Comparison of ENCODE assay signal across 7 cellular contexts in the genomic region with DNA sequence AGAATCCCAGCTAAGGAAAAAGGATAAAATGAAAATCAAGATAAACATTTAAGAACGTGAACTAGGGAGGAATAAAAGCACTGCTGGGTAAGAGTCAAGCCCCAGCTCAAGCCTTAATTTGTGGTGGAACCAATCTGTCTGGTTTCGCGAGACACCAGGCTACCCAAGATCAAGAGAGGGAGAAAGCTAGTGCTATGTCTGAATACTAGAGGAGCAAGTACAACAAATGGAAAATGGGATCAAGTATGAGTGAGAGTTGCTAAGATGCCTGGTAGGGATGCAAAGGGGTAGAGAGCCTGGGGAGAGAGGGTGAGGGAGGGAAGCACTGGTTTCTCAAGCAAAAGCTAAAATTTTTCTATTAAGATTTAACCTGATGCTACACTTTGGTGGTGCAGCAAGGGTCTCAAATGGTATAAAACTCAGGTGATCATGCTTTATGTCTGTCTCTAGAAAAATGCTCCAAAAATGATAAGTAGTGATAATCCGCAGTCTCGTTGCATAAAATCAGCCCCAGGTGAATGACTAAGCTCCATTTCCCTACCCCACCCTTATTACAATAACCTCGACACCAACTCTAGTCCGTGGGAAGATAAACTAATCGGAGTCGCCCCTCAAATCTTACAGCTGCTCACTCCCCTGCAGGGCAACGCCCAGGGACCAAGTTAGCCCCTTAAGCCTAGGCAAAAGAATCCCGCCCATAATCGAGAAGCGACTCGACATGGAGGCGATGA. TPM values are rescaled to one million over a fixed set of nuclear protein-coding genes. Genes with fewer than 3 reads are reported as not detected.
DNase-seq lines count a peak whose midpoint lies in the region; ATAC-seq lines count a peak whose summit lies in the region.

No MANE protein-coding gene starts in this region.

- H3K9me3 ChIP-seq in HUES64 (ENCODE audit: insufficient read depth, low read depth, low read length) (no peaks in the 10 kb centered on the region), iPS-18a (ENCODE audit: control insufficient read depth, low read depth, low read length) (no peaks in the 10 kb centered on the region), stomach smooth muscle (ENCODE audit: control insufficient read depth in 2 of 2, low read length in 2 of 2) (no peaks in the 10 kb centered on the region)

- H3K4me1 ChIP-seq in HUES64 (ENCODE audit: insufficient read depth, low read length), result peaks cover 28% of the 10 kb centered on the region
- H3K4me1 ChIP-seq in iPS-18a (ENCODE audit: control insufficient read depth, low read depth, low read length), result peaks cover 23% of the 10 kb centered on the region
- H3K4me1 ChIP-seq in stomach smooth muscle (ENCODE audit: control insufficient read depth, insufficient read depth, low read length), result peaks cover 19% of the 10 kb centered on the region

- no peaks in the 10 kb centered on the region for H3K9me3 Mint-ChIP-seq in activated naive CD4-positive, alpha-beta T cell treated with anti-CD3 and anti-CD28 coated beads, Interleukin-2, amount 50 U/mL, for 72 hours

- peak overlapping the region; percentile 96 to 98 for H3K27ac Mint-ChIP-seq in activated naive CD4-positive, alpha-beta T cell treated with anti-CD3 and anti-CD28 coated beads, Interleukin-2, amount 50 U/mL, for 72 hours

- H3K36me3 ChIP-seq in HUES64 (ENCODE audit: insufficient read depth, low read length), result peaks cover 48% of the 10 kb centered on the region
- peaks cover 50% of the 10 kb centered on the region for H3K36me3 ChIP-seq in iPS-18a (ENCODE audit: control insufficient read depth, low read depth, low read length)
- H3K36me3 ChIP-seq in stomach smooth muscle (ENCODE audit: control insufficient read depth in 2 of 2, insufficient read depth in 2 of 2, low read length in 2 of 2), result peaks cover 13 to 17% of the 10 kb centered on the region in 2 donors

- peak overlapping the region; percentile 98 for H3K27ac ChIP-seq in HUES64 (ENCODE audit: low read depth, low read length)
- peak overlapping the region; percentile 67 for H3K27ac ChIP-seq in iPS-18a (ENCODE audit: low read length)
- peak overlapping the region; percentile 90 for H3K27ac ChIP-seq in stomach smooth muscle (ENCODE audit: low read length)

- 11% methylated on average over 15 of the region's 15 CpGs for WGBS in HUES64

- no peak for DNase-seq in activated naive CD4-positive, alpha-beta T cell treated with anti-CD3 and anti-CD28 coated beads, Interleukin-2, amount 50 U/mL, for 72 hours (ENCODE audit: low spot score in 2 of 2)
- DNase-seq in globus pallidus (ENCODE audit: low spot score) (no peak), middle frontal gyrus (ENCODE audit: extremely low spot score, low spot score) (no peak)

- no peak for ATAC-seq in activated naive CD4-positive, alpha-beta T cell treated with anti-CD3 and anti-CD28 coated beads, Interleukin-2, amount 50 U/mL, for 72 hours
- no peak for ATAC-seq in HG02938 (IDR thresholded peaks at IDR 0.05; ENCODE audit: unreplicated experiment)

- H3K9ac ChIP-seq in HUES64 (ENCODE audit: low read depth, low read length), result peak overlapping the region; percentile 81
- peak overlapping the region; percentile 95 for H3K9ac ChIP-seq in iPS-18a (ENCODE audit: low read length)
- H3K9ac ChIP-seq in stomach smooth muscle (ENCODE audit: low read length in 2 of 2), result peak overlapping the region; percentile 86

- H3K36me3 Mint-ChIP-seq in activated naive CD4-positive, alpha-beta T cell treated with anti-CD3 and anti-CD28 coated beads, Interleukin-2, amount 50 U/mL, for 72 hours, result peaks cover 43 to 62% of the 10 kb centered on the region in 2 donors

- H3K4me3 ChIP-seq in HUES64 (ENCODE audit: low read length), result peak overlapping the region; percentile 80
- H3K4me3 ChIP-seq in iPS-18a (ENCODE audit: low read length), result peak overlapping the region; percentile 97
- H3K4me3 ChIP-seq in stomach smooth muscle (ENCODE audit: low read length in 2 of 2), result peak overlapping the region; percentile 82 to 96

- no peaks in the 10 kb centered on the region for H3K27me3 ChIP-seq in HUES64 (ENCODE audit: insufficient read depth, low read length)
- no peaks in the 10 kb centered on the region for H3K27me3 ChIP-seq in iPS-18a (ENCODE audit: control insufficient read depth, insufficient read depth, low read length)
- H3K27me3 ChIP-seq in stomach smooth muscle (ENCODE audit: control insufficient read depth in 1 of 2, insufficient read depth in 2 of 2, low read length in 2 of 2), result no peaks in the 10 kb centered on the region

RNA-seq across cellular contexts. Expression of a gene that starts 1.7 kb away (rescaled TPM):
- polyA plus RNA-seq in HUES64 (2013, experiment 1 of 2), result 111 TPM
- polyA plus RNA-seq in HUES64 (2013, experiment 2 of 2), result 141 TPM
- total RNA-seq in activated naive CD4-positive, alpha-beta T cell treated with anti-CD3 and anti-CD28 coated beads, Interleukin-2, amount 50 U/mL, for 72 hours, result 100 to 1,000 TPM; 158 to 170 TPM

RNA-seq across cellular contexts. Expression of a gene that starts 32.9 kb away (rescaled TPM):
- 54.2 TPM for polyA plus RNA-seq in HUES64 (2013, experiment 1 of 2)
- 76.2 TPM for polyA plus RNA-seq in HUES64 (2013, experiment 2 of 2)
- total RNA-seq in activated naive CD4-positive, alpha-beta T cell treated with anti-CD3 and anti-CD28 coated beads, Interleukin-2, amount 50 U/mL, for 72 hours, result 10 to 100 TPM; 61.6 to 62.0 TPM
